Comparison of ENCODE assay signal across 1 cellular context in genomic region chr13:46618855-46619254, GRCh38.
TF ChIP-seq lines count a peak whose summit lies in the region.

No MANE protein-coding gene starts in this region.

TF ChIP-seq in GM12878, 131 proteins besides CTCF, POLR2A, EP300 and RAD21:
- peak; percentile 29; the same call in 1 of the 2 replicates for TF ChIP-seq IKZF1 (conservative IDR thresholded peaks at IDR 0.05)
- TF ChIP-seq IKZF2 (IDR thresholded peaks at IDR 0.05): peak in 1 of 2 experiments; percentile 14; a peak in 1 of 4 replicates
- TF ChIP-seq ETV6 (conservative IDR thresholded peaks at IDR 0.05 in 1 of 2, IDR thresholded peaks at IDR 0.05 in 1 of 2; ENCODE audit: borderline replicate concordance in 1 of 2, low read depth in 1 of 2): peak in 1 of 2 experiments; percentile 85; a peak in 1 of 4 replicates
